Comparison of ENCODE assay signal across 4 cellular contexts in genomic region chr4:56986952-56987351, GRCh38.
"Had no signal": no experiment of that assay in that cellular context is flagged by ENCODE, and none has a peak within 500 bp of the region (broad histone marks: within the 10 kb centered on the region; RNA-seq: fewer than 3 reads in every experiment).

No MANE protein-coding gene starts in this region.

- ATAC-seq: GM23338 had no signal

- H3K4me1 Mint-ChIP-seq: GM23338 had no signal

- H3K4me3 Mint-ChIP-seq: GM23338, H9 had no signal

- H3K27ac Mint-ChIP-seq: GM23338, H9 had no signal

- H3K4me2 ChIP-seq: GM23338 had no signal

- H2AFZ ChIP-seq: GM23338 had no signal

- H3K9me3 Mint-ChIP-seq: GM23338, H9 had no signal

- DNase-seq: H9, HCEC 1CT, IMR-90 had no signal

- H3K4me3 ChIP-seq: GM23338 had no signal
